Comparison of ENCODE assay signal across 8 cellular contexts in genomic region chr12:389138-390096, GRCh38. TPM values are rescaled to one million over a fixed set of nuclear protein-coding genes. Genes with fewer than 3 reads are reported as not detected.
DNase-seq lines count a peak whose midpoint lies in the region; ATAC-seq, FAIRE-seq and TF ChIP-seq lines count a peak whose summit lies in the region.

TSS of gene KDM5A (minus strand) at chr12:389320. CDS start at chr12:389091, 229 bp downstream.

- ATAC-seq in GM18870 (IDR thresholded peaks at IDR 0.05; ENCODE audit: unreplicated experiment) (peak; percentile 71), HG03097 (IDR thresholded peaks at IDR 0.05; ENCODE audit: low FRiP score, unreplicated experiment) (peak; percentile 83), T-helper 17 cell (peak; percentile 92)

- H3K4me3 Mint-ChIP-seq in T-helper 17 cell = peak within 1 kb of the TSS; percentile 97

- H3K36me3 Mint-ChIP-seq in T-helper 17 cell (ENCODE audit: low read depth) = peaks cover 5% of the 10 kb centered on the region

- TF ChIP-seq CTCF in bronchial epithelial cell (IDR thresholded peaks at IDR 0.05; ENCODE audit: insufficient read depth, low read length, severe bottlenecking) = no peak

- no peaks in the 10 kb centered on the region for H3K36me3 ChIP-seq in bronchial epithelial cell (ENCODE audit: control insufficient read depth, insufficient read depth, low read length)

- H3K4me3 ChIP-seq in bronchial epithelial cell (ENCODE audit: low read depth, low read length) = peak within 1 kb of the TSS; percentile 76

- H3K27me3 ChIP-seq in bronchial epithelial cell (ENCODE audit: control insufficient read depth, insufficient read depth, low read length) = no peaks in the 10 kb centered on the region

- FAIRE-seq in bronchial epithelial cell (lab: Jason Lieb, UNC) = no peak

- peak; percentile 82 to 85 (median 83) for DNase-seq in T-helper 17 cell
- peak; percentile 75 for DNase-seq in bronchial epithelial cell (ENCODE audit: low read depth)
- peak; percentile 98 for DNase-seq in islet precursor cell
- peak; percentile 89 for DNase-seq in stimulated activated CD4-positive, alpha-beta T cell treated with anti-CD3 and anti-CD28 coated beads, Interleukin-15, amount 100 ng/mL, for 24 hours
- DNase-seq in NCI-H1105 (lab: John Stamatoyannopoulos, UW) = no peak
- no peak for DNase-seq in amniotic stem cell (lab: John Stamatoyannopoulos, UW)

- H3K27me3 Mint-ChIP-seq in T-helper 17 cell = no peaks in the 10 kb centered on the region

- peaks cover 29% of the 10 kb centered on the region for H3K4me1 Mint-ChIP-seq in T-helper 17 cell

- H3K27ac Mint-ChIP-seq in T-helper 17 cell = peak within 1 kb of the TSS; percentile 94

- H3K9me3 ChIP-seq in T-helper 17 cell (ENCODE audit: control insufficient read depth, low read length, poor library complexity, severe bottlenecking) = no peaks in the 10 kb centered on the region

RNA-seq across cellular contexts. Expression of gene KDM5A, which starts in this region (rescaled TPM):
- 100 to 1,000 TPM; 115 to 139 TPM for total RNA-seq in T-helper 17 cell
- total RNA-seq in bronchial epithelial cell = 35.5 and 50.1 TPM in 2 replicates

Comparison
In these comparisons a context has a peak if more than half of its experiments do, and no peak if none do; other contexts are left out.
1. DNase-seq: peak in T-helper 17 cell (3 of 3), bronchial epithelial cell (single experiment), islet precursor cell (single experiment) and stimulated activated CD4-positive, alpha-beta T cell treated with anti-CD3 and anti-CD28 coated beads, Interleukin-15, amount 100 ng/mL, for 24 hours (single experiment); none in NCI-H1105 (single experiment) and amniotic stem cell (single experiment).
2. Peak in every context shown above with its lines, with median percentiles within 50 percentile points of each other: ATAC-seq.